ENCODE assay signal across 32 cellular contexts in genomic region chr10:3651969-3652653, GRCh38.
"Had no signal": no experiment of that assay in that cellular context is flagged by ENCODE, and none has a peak within 500 bp of the region (broad histone marks: within the 10 kb centered on the region; RNA-seq: fewer than 3 reads in every experiment).

No MANE protein-coding gene starts in this region.

- H3K4me3 ChIP-seq: adrenal gland, body of pancreas, lung, mucosa of descending colon, pancreas, prostate gland had no signal

- H3K36me3 ChIP-seq: adrenal gland, esophagus muscularis mucosa, left ventricle myocardium inferior, neutrophil, pancreas, prostate gland, thoracic aorta, upper lobe of left lung, vagina, WERI-Rb-1 had no signal

- H3K4me1 ChIP-seq: adrenal gland, body of pancreas, pancreas, prostate gland, upper lobe of left lung, vagina had no signal

- H3K27ac ChIP-seq: adrenal gland, body of pancreas, esophagus muscularis mucosa, left ventricle myocardium inferior, pancreas, prostate gland, skin epidermis, thoracic aorta, upper lobe of left lung, vagina, WERI-Rb-1 had no signal

- H3K36me3 Mint-ChIP-seq: activated CD4-positive, alpha-beta memory T cell treated with anti-CD3 and anti-CD28 coated beads for 36 hours; activated naive CD8-positive, alpha-beta T cell treated with anti-CD3 and anti-CD28 coated beads for 36 hours had no signal

- H3K9me3 Mint-ChIP-seq: activated CD4-positive, alpha-beta memory T cell treated with anti-CD3 and anti-CD28 coated beads for 36 hours; activated CD4-positive, alpha-beta T cell treated with anti-CD3 and anti-CD28 coated beads, Interleukin-2, amount 10 ng/mL, durations not matched to agents 24 days and 14 days; activated naive CD4-positive, alpha-beta T cell treated with anti-CD3 and anti-CD28 coated beads for 36 hours; activated naive CD8-positive, alpha-beta T cell treated with anti-CD3 and anti-CD28 coated beads for 36 hours; activated T-helper 1 cell treated with anti-CD3 and anti-CD28 coated beads, Interleukin-12 subunit alpha, Interleukin-12 subunit beta, Interleukin-2, Interleukin-4 antibody, amounts not matched to agents 30 ng/mL and 10 ng/mL and 1 ng/mL, durations not matched to agents 14 hours and 24 hours and 36 hours; effector memory CD8-positive, alpha-beta T cell; nephron; stimulated activated naive CD8-positive, alpha-beta T cell treated with anti-CD3 and anti-CD28 coated beads, Interleukin-15, Interleukin-2, amounts not matched to agents 100 ng/mL and 50 ng/mL, for 24 hours had no signal

- ATAC-seq: body of pancreas, mucosa of descending colon, pancreas had no signal

- H3K27ac Mint-ChIP-seq: activated CD4-positive, alpha-beta memory T cell treated with anti-CD3 and anti-CD28 coated beads for 36 hours; activated CD4-positive, alpha-beta T cell treated with anti-CD3 and anti-CD28 coated beads, Interleukin-2, amount 10 ng/mL, durations not matched to agents 24 days and 14 days; activated naive CD4-positive, alpha-beta T cell treated with anti-CD3 and anti-CD28 coated beads for 36 hours; activated naive CD8-positive, alpha-beta T cell treated with anti-CD3 and anti-CD28 coated beads for 36 hours; activated T-helper 1 cell treated with anti-CD3 and anti-CD28 coated beads, Interleukin-12 subunit alpha, Interleukin-12 subunit beta, Interleukin-2, Interleukin-4 antibody, amounts not matched to agents 30 ng/mL and 10 ng/mL and 1 ng/mL, durations not matched to agents 14 hours and 24 hours and 36 hours; effector memory CD8-positive, alpha-beta T cell; stimulated activated naive CD8-positive, alpha-beta T cell treated with anti-CD3 and anti-CD28 coated beads, Interleukin-15, Interleukin-2, amounts not matched to agents 100 ng/mL and 50 ng/mL, for 24 hours had no signal

- DNase-seq: activated CD4-positive, CD25-positive, alpha-beta regulatory T cell treated with anti-CD3 and anti-CD28 coated beads, Interleukin-2, amount 50 U/mL, for 72 hours; activated CD8-positive, alpha-beta memory T cell treated with anti-CD3 and anti-CD28 coated beads, Interleukin-2, amount 50 U/mL, for 4 hours; activated T-cell treated with anti-CD3 and anti-CD28 coated beads, Interleukin-2, amount 50 U/mL, for 1 hour; adrenal gland; aorta; body of pancreas; caudate nucleus; cortex of kidney; effector memory CD8-positive, alpha-beta T cell; left ventricle myocardium inferior; mesendoderm; mucosa of descending colon; pancreas; retina; stimulated activated CD4-positive, alpha-beta T cell treated with anti-CD3 and anti-CD28 coated beads, Interleukin-12 subunit alpha, Interleukin-12 subunit beta, amount 100 ng/mL, for 4 hours; T-helper 9 cell; upper lobe of left lung; WERI-Rb-1 had no signal

- H3K9me3 ChIP-seq: adrenal gland, body of pancreas, esophagus muscularis mucosa, left ventricle myocardium inferior, mucosa of descending colon, neutrophil, pancreas, prostate gland, thoracic aorta, upper lobe of left lung, vagina had no signal

- H3K27me3 ChIP-seq: adrenal gland, body of pancreas, esophagus muscularis mucosa, neutrophil, pancreas, upper lobe of left lung, vagina had no signal
